Comparison of ENCODE assay signal across 9 cellular contexts in the genomic region with DNA sequence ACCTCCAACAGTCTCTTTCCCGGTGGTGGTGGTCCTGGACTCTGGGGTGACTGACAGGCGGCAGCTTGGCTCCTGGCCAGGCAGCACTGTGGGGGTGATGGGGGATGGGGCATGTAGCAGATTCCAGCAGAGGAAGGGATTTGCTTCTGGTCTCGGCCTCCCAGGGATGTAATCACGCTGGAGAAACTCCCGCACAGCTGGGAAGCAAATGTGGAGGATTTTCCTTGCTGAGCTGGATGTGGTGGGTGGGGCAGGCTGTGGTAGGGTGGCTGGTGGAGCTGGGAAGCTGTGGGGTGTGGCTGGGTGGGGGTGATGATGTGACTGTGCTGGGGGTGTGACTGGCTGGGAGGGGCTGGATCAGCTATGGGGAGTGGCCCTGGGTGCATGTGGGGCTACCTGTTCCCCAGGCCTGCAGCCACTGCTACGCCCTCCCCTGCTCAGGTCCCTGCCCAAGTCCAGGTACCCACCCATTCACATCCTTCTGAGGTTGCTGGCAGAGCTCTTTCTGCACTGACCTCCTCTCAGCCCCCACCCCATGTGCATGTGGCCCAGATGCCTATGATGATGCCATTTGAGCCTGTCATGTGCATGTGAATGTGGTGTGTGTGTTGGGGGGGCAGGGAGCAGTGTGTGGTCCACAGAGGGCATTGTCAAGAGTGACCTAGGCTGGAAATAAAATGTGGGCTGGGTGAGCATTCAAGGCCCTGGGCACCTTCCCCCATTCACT. TPM values are rescaled to one million over a fixed set of nuclear protein-coding genes. Genes with fewer than 3 reads are reported as not detected.
DNase-seq lines count a peak whose midpoint lies in the region; ATAC-seq, FAIRE-seq and TF ChIP-seq lines count a peak whose summit lies in the region.
"Had no signal": no experiment of that assay in that cellular context is flagged by ENCODE, and none has a peak within 500 bp of the region (broad histone marks: within the 10 kb centered on the region; RNA-seq: fewer than 3 reads in every experiment).

No MANE protein-coding gene starts in this region.

- DNase-seq in HT1080 (ENCODE audit: low read depth): peak; percentile 66
- peak; percentile 75 for DNase-seq in bronchial epithelial cell (ENCODE audit: low read depth)
- DNase-seq in kidney glomerular epithelial cell (lab: John Stamatoyannopoulos, UW): peak; percentile 29
- DNase-seq in GM10248 (ENCODE audit: extremely low spot score): no peak
- DNase-seq in cerebellar cortex (ENCODE audit: low spot score): no peak
- no peak for DNase-seq in stimulated activated CD4-positive, alpha-beta T cell treated with anti-CD3 and anti-CD28 coated beads, Interleukin-4, amount 100 ng/mL, for 4 hours
- DNase-seq: activated CD4-positive, CD25-positive, alpha-beta regulatory T cell had no signal

- TF ChIP-seq CTCF in bronchial epithelial cell (IDR thresholded peaks at IDR 0.05; ENCODE audit: insufficient read depth, low read length, severe bottlenecking) (no peak), GM10248 (IDR thresholded peaks at IDR 0.05; ENCODE audit: control extremely low read depth, extremely low read depth, low read depth, missing control alignments) (no peak)

- peak overlapping the region in 1 of 5 donors; percentile 14 for H3K9ac ChIP-seq in subcutaneous abdominal adipose tissue (ENCODE audit: low read length in 5 of 5)

- H3K4me1 ChIP-seq in subcutaneous abdominal adipose tissue (ENCODE audit: control insufficient read depth in 5 of 5, insufficient read depth in 5 of 5, low read length in 5 of 5): peaks cover 34 to 93% (median 75%) of the 10 kb centered on the region in 5 donors

- CTCF ChIA-PET in GM10248 (lab: Yijun Ruan, JAX): interaction anchor here (1.0 to 4.6 kb wide), 7 partner anchors 8 to 62 kb away, joined by 3 to 29 read pairs (median 5); no protein-coding TSS in a partner anchor

- no peak overlapping the region for H3K4me3 ChIP-seq in bronchial epithelial cell (ENCODE audit: low read depth, low read length)
- no peak overlapping the region for H3K4me3 ChIP-seq in subcutaneous abdominal adipose tissue (ENCODE audit: low read depth in 1 of 5, low read length in 5 of 5)

- H3K27ac ChIP-seq in subcutaneous abdominal adipose tissue (ENCODE audit: low read depth, low read length): peak overlapping the region; percentile 90

- peaks cover 3% of the 10 kb centered on the region for H3K36me3 ChIP-seq in bronchial epithelial cell (ENCODE audit: control insufficient read depth, insufficient read depth, low read length)
- no peaks in the 10 kb centered on the region for H3K36me3 ChIP-seq in subcutaneous abdominal adipose tissue (ENCODE audit: control insufficient read depth in 5 of 5, insufficient read depth in 5 of 5, low read length in 5 of 5)

- FAIRE-seq in bronchial epithelial cell (lab: Jason Lieb, UNC): no peak

- H3K9me3 ChIP-seq in subcutaneous abdominal adipose tissue (ENCODE audit: control insufficient read depth in 5 of 5, low read length in 5 of 5): no peaks in the 10 kb centered on the region

- H3K27me3 ChIP-seq in bronchial epithelial cell (ENCODE audit: control insufficient read depth, insufficient read depth, low read length): no peaks in the 10 kb centered on the region
- no peaks in the 10 kb centered on the region for H3K27me3 ChIP-seq in subcutaneous abdominal adipose tissue (ENCODE audit: control insufficient read depth in 5 of 5, insufficient read depth in 4 of 5, low read length in 5 of 5)

- POLR2A ChIA-PET in GM10248 (lab: Yijun Ruan, JAX): interaction anchor here (0.5 kb wide), 1 partner anchor 19 kb away, joined by 3 read pairs; no protein-coding TSS in a partner anchor

- no peak for ATAC-seq in GM18498 (IDR thresholded peaks at IDR 0.05; ENCODE audit: unreplicated experiment)

RNA-seq across cellular contexts. Expression of gene NDST1, which starts 3.9 kb away (rescaled TPM):
- 47.6 and 58.6 TPM in 2 replicates for total RNA-seq in HT1080 (2014; rRNA removed; shearing (Covaris generic))
- polyA plus RNA-seq in HT1080 (2015; cell fraction: cytosol; rRNA removed): 57.5 and 64.7 TPM in 2 replicates
- polyA plus RNA-seq in HT1080 (2015; cell fraction: nucleus; rRNA removed): 74.6 and 77.4 TPM in 2 replicates
- 17.1 and 33.3 TPM in 2 replicates for total RNA-seq in bronchial epithelial cell

Comparison
In these comparisons a context has a peak if more than half of its experiments do, and no peak if none do; other contexts are left out.
1. DNase-seq: peak in HT1080 (single experiment), bronchial epithelial cell (single experiment) and kidney glomerular epithelial cell (single experiment); none in GM10248 (single experiment), cerebellar cortex (single experiment) and stimulated activated CD4-positive, alpha-beta T cell treated with anti-CD3 and anti-CD28 coated beads, Interleukin-4, amount 100 ng/mL, for 4 hours (0 of 2).